14 cellular contexts compared by ENCODE assay signal in genomic region chr18:28003451-28003850, GRCh38.
DNase-seq lines count a peak whose midpoint lies in the region; ATAC-seq and TF ChIP-seq lines count a peak whose summit lies in the region.
"Had no signal": no experiment of that assay in that cellular context is flagged by ENCODE, and none has a peak within 500 bp of the region (broad histone marks: within the 10 kb centered on the region; RNA-seq: fewer than 3 reads in every experiment).

No MANE protein-coding gene starts in this region.

- DNase-seq in ELR (ENCODE audit: low read depth) (peak; percentile 74), fibroblast of mammary gland (ENCODE audit: low read depth) (peak; percentile 81), osteocyte (ENCODE audit: extremely low spot score, unreplicated experiment) (no peak), upper lobe of left lung (no peak), coronary artery (ENCODE audit: low spot score) (no peak)
- DNase-seq in activated T-cell treated with anti-CD3 and anti-CD28 coated beads, Interleukin-2, amount 50 U/mL, for 72 hours: no peak
- DNase-seq: activated CD4-positive, alpha-beta T cell treated with anti-CD3 and anti-CD28 coated beads, Interleukin-2, amount 50 U/mL, for 1 hour; mucosa of descending colon; NCI-H1092; T-helper 17 cell had no signal

- H3K4me1 ChIP-seq in upper lobe of left lung: no peaks in the 10 kb centered on the region

- H3K27me3 Mint-ChIP-seq in osteocyte (ENCODE audit: unreplicated experiment): no peaks in the 10 kb centered on the region
- no peaks in the 10 kb centered on the region for H3K27me3 Mint-ChIP-seq in activated T-cell treated with anti-CD3 and anti-CD28 coated beads, Interleukin-2, amount 50 U/mL, for 72 hours (ENCODE audit: low read depth)
- H3K27me3 Mint-ChIP-seq: T-helper 17 cell had no signal

- TF ChIP-seq CTCF in fibroblast of mammary gland (conservative IDR thresholded peaks at IDR 0.05; ENCODE audit: control insufficient read depth, insufficient read depth, low read depth, low read length) (no peak), osteocyte (IDR thresholded peaks at IDR 0.05) (no peak), upper lobe of left lung (IDR thresholded peaks at IDR 0.05) (no peak), coronary artery (IDR thresholded peaks at IDR 0.05) (no peak)

- no peak for TF ChIP-seq POLR2A in upper lobe of left lung (IDR thresholded peaks at IDR 0.05)

- no peak overlapping the region for H3K4me3 Mint-ChIP-seq in osteocyte (ENCODE audit: unreplicated experiment)
- no peak overlapping the region for H3K4me3 Mint-ChIP-seq in activated T-cell treated with anti-CD3 and anti-CD28 coated beads, Interleukin-2, amount 50 U/mL, for 72 hours
- H3K4me3 Mint-ChIP-seq: brain, T-helper 17 cell had no signal

- peaks cover 19% of the 10 kb centered on the region for H3K36me3 Mint-ChIP-seq in osteocyte (ENCODE audit: unreplicated experiment)
- H3K36me3 Mint-ChIP-seq in activated T-cell treated with anti-CD3 and anti-CD28 coated beads, Interleukin-2, amount 50 U/mL, for 72 hours (ENCODE audit: insufficient read depth in 2 of 2): no peaks in the 10 kb centered on the region

- H3K27ac ChIP-seq in upper lobe of left lung (no peak overlapping the region), coronary artery (no peak overlapping the region)

- no peaks in the 10 kb centered on the region for H3K36me3 ChIP-seq in upper lobe of left lung

- ATAC-seq in SK-N-SH treated with all-trans-retinoic acid at 6 μM for 48 hours (peak; percentile 39; the same call in 1 of the 3 replicates), upper lobe of left lung (ENCODE audit: low FRiP score in 2 of 2) (no peak), HG03342 (IDR thresholded peaks at IDR 0.05; ENCODE audit: unreplicated experiment) (no peak)
- no peak for ATAC-seq in activated T-cell treated with anti-CD3 and anti-CD28 coated beads, Interleukin-2, amount 50 U/mL, for 72 hours (replicated peaks in 1 of 2)
- ATAC-seq: esophagus mucosa, mucosa of descending colon, T-helper 17 cell had no signal

- no peak overlapping the region for H3K4me3 ChIP-seq in fibroblast of mammary gland (ENCODE audit: control insufficient read depth, low read depth, low read length)
- no peak overlapping the region for H3K4me3 ChIP-seq in upper lobe of left lung
- H3K4me3 ChIP-seq in coronary artery: no peak overlapping the region
- H3K4me3 ChIP-seq: mucosa of descending colon had no signal

- H3K9me3 Mint-ChIP-seq in osteocyte (ENCODE audit: unreplicated experiment): no peaks in the 10 kb centered on the region
- peaks cover 5% of the 10 kb centered on the region in 2 donors for H3K9me3 Mint-ChIP-seq in activated T-cell treated with anti-CD3 and anti-CD28 coated beads, Interleukin-2, amount 50 U/mL, for 72 hours
- H3K9me3 Mint-ChIP-seq: brain had no signal

- 83 to 91% methylated on average over 5 of the region's 5 CpGs for WGBS in upper lobe of left lung, 2 donors

- H3K27ac Mint-ChIP-seq in osteocyte (ENCODE audit: unreplicated experiment): peak overlapping the region; percentile 76
- H3K27ac Mint-ChIP-seq in activated T-cell treated with anti-CD3 and anti-CD28 coated beads, Interleukin-2, amount 50 U/mL, for 72 hours: no peak overlapping the region
- H3K27ac Mint-ChIP-seq: T-helper 17 cell had no signal

- H3K4me1 Mint-ChIP-seq in osteocyte (ENCODE audit: unreplicated experiment): peaks cover 38% of the 10 kb centered on the region
- H3K4me1 Mint-ChIP-seq in activated T-cell treated with anti-CD3 and anti-CD28 coated beads, Interleukin-2, amount 50 U/mL, for 72 hours (ENCODE audit: low read depth): no peaks in the 10 kb centered on the region
- H3K4me1 Mint-ChIP-seq: T-helper 17 cell had no signal

- no peak for TF ChIP-seq EP300 in upper lobe of left lung (IDR thresholded peaks at IDR 0.05)

- no peaks in the 10 kb centered on the region for H3K27me3 ChIP-seq in upper lobe of left lung

- H3K9me3 ChIP-seq in upper lobe of left lung: no peaks in the 10 kb centered on the region
- H3K9me3 ChIP-seq: mucosa of descending colon had no signal

TF ChIP-seq in SK-N-SH treated with all-trans-retinoic acid at 6 μM for 48 hours, 23 proteins besides CTCF, POLR2A, EP300 and RAD21:
- TF ChIP-seq ARNTL (CRISPR knock-in tag; IDR thresholded peaks at IDR 0.05; ENCODE audit: borderline replicate concordance, low read depth): no peak

Comparison
In these comparisons a context has a peak if more than half of its experiments do, and no peak if none do; other contexts are left out.
1. DNase-seq: peak in ELR (single experiment) and fibroblast of mammary gland (single experiment); none in osteocyte (single experiment), upper lobe of left lung (0 of 2), activated T-cell treated with anti-CD3 and anti-CD28 coated beads, Interleukin-2, amount 50 U/mL, for 72 hours (0 of 2) and coronary artery (single experiment).